22 cellular contexts compared by ENCODE assay signal in genomic region chr7:154767194-154767593, GRCh38.
A peak's percentile ranks its signal among the peaks of the same experiment; 100 is the strongest.
DNase-seq lines count a peak whose midpoint lies in the region.
"Had no signal": no experiment of that assay in that cellular context is flagged by ENCODE, and none has a peak within 500 bp of the region (broad histone marks: within the 10 kb centered on the region; RNA-seq: fewer than 3 reads in every experiment).

No MANE protein-coding gene starts in this region.

- H3K27me3 Mint-ChIP-seq in CD4-positive, alpha-beta memory T cell: peaks cover 0 to 2% of the 10 kb centered on the region in 2 donors

- peak; percentile 28 for DNase-seq in ACHN
- DNase-seq in NCI-H146 (lab: John Stamatoyannopoulos, UW): peak; percentile 75
- peak; percentile 94 for DNase-seq in kidney tubule cell (ENCODE audit: low spot score)
- DNase-seq in AML-193 (lab: John Stamatoyannopoulos, UW): no peak
- DNase-seq in pons (ENCODE audit: low spot score): no peak
- DNase-seq in CD4-positive, alpha-beta memory T cell: no peak
- no peak for DNase-seq in NCI-H524 treated with DMSO at 0.1 percent for 48 hours (lab: John Stamatoyannopoulos, UW)
- DNase-seq: activated CD4-positive, alpha-beta T cell treated with anti-CD3 and anti-CD28 coated beads, Interleukin-2, amount 50 U/mL, for 1 hour; activated naive CD8-positive, alpha-beta T cell treated with anti-CD3 and anti-CD28 coated beads, Interleukin-2, amount 10 ng/mL, durations not matched to agents 7 days and 5 days; brain microvascular endothelial cell; cortex of kidney; glutamatergic neuron; NCI-H1930; NCI-H446 treated with DMSO at 0.1 percent for 48 hours; SJCRH30; stimulated activated CD4-positive, alpha-beta T cell treated with anti-CD3 and anti-CD28 coated beads, Interleukin-12 subunit alpha, Interleukin-12 subunit beta, amount 100 ng/mL, for 4 hours; T-helper 2 cell had no signal

- H3K27ac ChIP-seq in angular gyrus (ENCODE audit: low read depth, low read length): peak overlapping the region; percentile 1
- H3K27ac ChIP-seq in CD4-positive, alpha-beta memory T cell (ENCODE audit: low read depth, low read length): no peak overlapping the region
- H3K27ac ChIP-seq: A549, brain microvascular endothelial cell, neural progenitor cell, SJCRH30, VCaP had no signal

- H3K4me1 Mint-ChIP-seq in CD4-positive, alpha-beta memory T cell: no peaks in the 10 kb centered on the region
- H3K4me1 Mint-ChIP-seq: activated naive CD8-positive, alpha-beta T cell treated with anti-CD3 and anti-CD28 coated beads, Interleukin-2, amount 10 ng/mL, durations not matched to agents 7 days and 5 days; activated T-helper 17 cell treated with anti-CD3 and anti-CD28 coated beads, Interleukin-2, amount 50 U/mL, for 72 hours; neural progenitor cell had no signal

- H3K27ac Mint-ChIP-seq in CD4-positive, alpha-beta memory T cell: no peak overlapping the region
- H3K27ac Mint-ChIP-seq: activated naive CD8-positive, alpha-beta T cell treated with anti-CD3 and anti-CD28 coated beads, Interleukin-2, amount 10 ng/mL, durations not matched to agents 7 days and 5 days; activated T-helper 17 cell treated with anti-CD3 and anti-CD28 coated beads, Interleukin-2, amount 50 U/mL, for 72 hours; neural progenitor cell had no signal

- H3K4me3 ChIP-seq in CD4-positive, alpha-beta memory T cell (ENCODE audit: low read length in 2 of 2): no peak overlapping the region
- H3K4me3 ChIP-seq: A549, neural progenitor cell, SJCRH30 had no signal

- intact Hi-C loops in CD4-positive, alpha-beta memory T cell (cut with micrococcal nuclease): no loop called here

- in situ Hi-C loops in ACHN (cut with HindIII; ENCODE audit: low pct_ligation_motif_present, low pct_unique_long_range_greater_than_20kb, low sequenced_read_pairs): no loop called here

- no peaks in the 10 kb centered on the region for H3K27me3 ChIP-seq in CD4-positive, alpha-beta memory T cell (ENCODE audit: insufficient read depth, low read length)
- H3K27me3 ChIP-seq: brain microvascular endothelial cell, neural progenitor cell had no signal

- POLR2A ChIA-PET in CD4-positive, alpha-beta memory T cell (lab: Charles Lee; ENCODE audit: partially characterized antibody): no interaction called here

- no peaks in the 10 kb centered on the region for H3K36me3 ChIP-seq in CD4-positive, alpha-beta memory T cell (ENCODE audit: insufficient read depth, low read length)
- H3K36me3 ChIP-seq: brain microvascular endothelial cell, neural progenitor cell, SJCRH30 had no signal

- CTCF ChIA-PET in CD4-positive, alpha-beta memory T cell (lab: Charles Lee; ENCODE audit: partially characterized antibody): no interaction called here

- no peak overlapping the region for H3K4me3 Mint-ChIP-seq in CD4-positive, alpha-beta memory T cell
- H3K4me3 Mint-ChIP-seq: activated naive CD8-positive, alpha-beta T cell treated with anti-CD3 and anti-CD28 coated beads, Interleukin-2, amount 10 ng/mL, durations not matched to agents 7 days and 5 days; activated T-helper 17 cell treated with anti-CD3 and anti-CD28 coated beads, Interleukin-2, amount 50 U/mL, for 72 hours; neural progenitor cell had no signal

- H3K9me3 Mint-ChIP-seq in CD4-positive, alpha-beta memory T cell: peaks cover 0 to 7% (median 0%) of the 10 kb centered on the region in 8 donors
- H3K9me3 Mint-ChIP-seq: activated naive CD8-positive, alpha-beta T cell treated with anti-CD3 and anti-CD28 coated beads, Interleukin-2, amount 10 ng/mL, durations not matched to agents 7 days and 5 days; neural progenitor cell had no signal

- H3K36me3 Mint-ChIP-seq in CD4-positive, alpha-beta memory T cell: no peaks in the 10 kb centered on the region
- H3K36me3 Mint-ChIP-seq: activated naive CD8-positive, alpha-beta T cell treated with anti-CD3 and anti-CD28 coated beads, Interleukin-2, amount 10 ng/mL, durations not matched to agents 7 days and 5 days; neural progenitor cell had no signal

- no peaks in the 10 kb centered on the region for H3K9me3 ChIP-seq in CD4-positive, alpha-beta memory T cell (ENCODE audit: control insufficient read depth in 1 of 2, low read length in 2 of 2)
- H3K9me3 ChIP-seq: A549, SJCRH30 had no signal

- H3K4me1 ChIP-seq in CD4-positive, alpha-beta memory T cell (ENCODE audit: insufficient read depth, low read length): no peaks in the 10 kb centered on the region
- H3K4me1 ChIP-seq: A549, SJCRH30 had no signal

Comparison
In these comparisons a context has a peak if more than half of its experiments do, and no peak if none do; other contexts are left out.
1. DNase-seq: peak in ACHN (single experiment), NCI-H146 (single experiment) and kidney tubule cell (single experiment); none in AML-193 (0 of 2), pons (single experiment), CD4-positive, alpha-beta memory T cell (0 of 5) and NCI-H524 treated with DMSO at 0.1 percent for 48 hours (single experiment).